9 cellular contexts compared by ENCODE assay signal in the genomic region with DNA sequence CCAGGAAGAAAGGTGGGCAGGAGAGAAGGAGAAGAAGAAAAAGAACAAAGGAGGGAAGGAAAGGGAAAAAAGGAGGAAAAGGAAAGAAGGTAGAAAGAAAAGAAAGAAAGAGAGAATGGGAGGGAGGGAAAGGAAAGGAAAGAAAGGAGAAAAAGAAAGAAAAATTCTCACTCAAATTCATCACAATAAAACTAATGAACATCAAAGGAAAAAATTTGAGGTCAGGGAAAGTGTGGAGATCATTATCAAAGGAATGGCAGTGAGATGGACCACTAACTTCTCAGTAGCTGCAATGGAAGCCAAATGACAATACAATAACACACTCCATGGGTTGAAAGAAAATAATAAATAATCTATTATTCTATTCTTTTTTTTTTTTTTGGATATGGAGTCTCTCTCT.
"Had no signal": no experiment of that assay in that cellular context is flagged by ENCODE, and none has a peak within 500 bp of the region (broad histone marks: within the 10 kb centered on the region; RNA-seq: fewer than 3 reads in every experiment).

No MANE protein-coding gene starts in this region.

- H2AFZ ChIP-seq: GM23338 had no signal

- H3K4me1 Mint-ChIP-seq: GM23338, H9 had no signal

- DNase-seq: H9, HCEC 1CT, HFFc6, KG1 had no signal

- H3K4me3 ChIP-seq: GM23338 had no signal

- H3K9me3 Mint-ChIP-seq: GM23338, H9, HFFc6, IgD-negative memory B cell had no signal

- H3K4me2 ChIP-seq: GM23338 had no signal

- ATAC-seq: GM23338 had no signal

- H3K27ac Mint-ChIP-seq: GM23338, H9, HFFc6, IgD-negative memory B cell had no signal

- H3K27me3 Mint-ChIP-seq: IgD-negative memory B cell had no signal

- FAIRE-seq: H1, H54, HTR-8/SVneo had no signal

- H3K4me3 Mint-ChIP-seq: GM23338, H9, HFFc6, IgD-negative memory B cell had no signal
